In the genomic region with DNA sequence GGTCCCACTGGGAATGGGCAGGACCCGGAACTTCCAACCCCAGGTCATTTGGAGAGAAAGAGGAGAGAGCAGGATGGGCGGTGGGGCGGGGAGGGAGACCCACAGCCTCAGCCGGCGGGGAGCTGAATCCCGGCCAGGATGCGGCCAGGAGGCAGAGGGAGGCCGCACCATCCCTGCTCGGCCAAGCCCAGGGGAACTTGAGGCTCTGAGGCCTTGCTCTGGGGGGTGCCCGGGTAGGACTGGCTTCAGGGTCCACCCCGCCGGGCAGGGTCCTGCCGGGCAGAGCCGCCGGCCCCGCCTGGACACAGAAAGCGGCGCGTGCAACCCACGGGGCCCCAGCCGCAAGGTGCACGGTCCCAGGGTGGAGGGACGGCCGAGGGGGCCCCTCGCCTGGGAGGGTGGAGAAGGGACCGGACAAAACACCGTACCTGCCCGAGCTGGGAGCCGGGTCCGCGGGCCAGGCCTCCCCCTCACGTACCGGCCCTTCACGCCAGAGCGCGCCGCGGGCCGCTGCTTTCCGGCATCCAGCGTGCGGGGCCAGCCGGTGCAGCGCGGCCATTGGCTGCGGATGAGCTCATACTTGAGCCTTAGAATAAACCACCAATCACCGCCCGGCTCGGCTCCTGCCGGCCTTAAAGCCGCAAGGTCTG, we compare ENCODE assay signal across 8 cellular contexts. TPM values are rescaled to one million over a fixed set of nuclear protein-coding genes. Genes with fewer than 3 reads are reported as not detected.
DNase-seq lines count a peak whose midpoint lies in the region; ATAC-seq, FAIRE-seq and TF ChIP-seq lines count a peak whose summit lies in the region.

RPS6KL1 (minus strand) TSS at position 509 of the 650 bp plus-strand sequence. CDS start 1,719 bp downstream, outside the sequence.

- peak; percentile 94 for ATAC-seq in GM18517 (IDR thresholded peaks at IDR 0.05; ENCODE audit: unreplicated experiment)
- ATAC-seq in HG03097 (IDR thresholded peaks at IDR 0.05; ENCODE audit: low FRiP score, unreplicated experiment): peak; percentile 55
- no peak for ATAC-seq in HG02884 (IDR thresholded peaks at IDR 0.05; ENCODE audit: unreplicated experiment)

- H3K79me2 ChIP-seq in keratinocyte (ENCODE audit: control insufficient read depth, insufficient read depth, low read length): no peaks in the 10 kb centered on the region

- H3K4me1 ChIP-seq in keratinocyte (ENCODE audit: control insufficient read depth, extremely low read depth, insufficient read depth, low read length): peaks cover under 1% of the 10 kb centered on the region

- no peaks in the 10 kb centered on the region for H3K27me3 ChIP-seq in keratinocyte (ENCODE audit: control insufficient read depth, extremely low read depth, insufficient read depth, low read length)

- H3K36me3 ChIP-seq in keratinocyte (ENCODE audit: control insufficient read depth in 2 of 2, extremely low read depth in 1 of 2, insufficient read depth in 2 of 2, low read length in 2 of 2): no peaks in the 10 kb centered on the region

- peak within 1 kb of the TSS; percentile 71 for H2AFZ ChIP-seq in keratinocyte (ENCODE audit: control insufficient read depth, low read length)

- peak within 1 kb of the TSS; percentile 51 to 69 (median 68) for H3K4me3 ChIP-seq in keratinocyte (ENCODE audit: control insufficient read depth in 2 of 3, extremely low read depth in 1 of 3, insufficient read depth in 2 of 3, low read depth in 1 of 3, low read length in 3 of 3)

- dilution Hi-C loops in keratinocyte (cut with MboI; ENCODE audit: extremely low pct_ligation_motif_present, low sequenced_read_pairs): no loop called here

- H4K20me1 ChIP-seq in keratinocyte (ENCODE audit: control insufficient read depth, extremely low read depth, insufficient read depth, low read length): no peaks in the 10 kb centered on the region

- peak; percentile 15 for DNase-seq in NCI-H2196 treated with DMSO at 0.1 percent for 48 hours (lab: John Stamatoyannopoulos, UW; ENCODE audit: unreplicated experiment)
- peak; percentile 70 for DNase-seq in activated CD4-positive, CD25-positive, alpha-beta regulatory T cell treated with anti-CD3 and anti-CD28 coated beads, Interleukin-2, amount 50 U/mL, for 72 hours
- peak; percentile 51 to 67 for DNase-seq in cerebellar nuclear complex (lab: John Stamatoyannopoulos, UW)
- DNase-seq in keratinocyte (ENCODE audit: low read depth, low spot score): no peak
- DNase-seq in stimulated activated CD4-positive, alpha-beta T cell treated with anti-CD3 and anti-CD28 coated beads, Interleukin-12 subunit alpha, Interleukin-12 subunit beta, amount 100 ng/mL, for 4 hours: peak; percentile 71

- H3K27ac ChIP-seq in keratinocyte (ENCODE audit: control insufficient read depth, insufficient read depth, low read length): no peak within 1 kb of the TSS

- peak within 1 kb of the TSS; percentile 72 for H3K9ac ChIP-seq in keratinocyte (ENCODE audit: control insufficient read depth, extremely low read depth, insufficient read depth, low read length)

- H3K9me3 ChIP-seq in keratinocyte (ENCODE audit: control insufficient read depth, low read depth, low read length): no peaks in the 10 kb centered on the region

- no peaks in the 10 kb centered on the region for H3K9me1 ChIP-seq in keratinocyte (ENCODE audit: control insufficient read depth, extremely low read depth, insufficient read depth, low read length)

- H3K4me2 ChIP-seq in keratinocyte (ENCODE audit: control insufficient read depth, extremely low read depth, insufficient read depth, low read depth, low read length): peak within 1 kb of the TSS; percentile 74

- no peak for TF ChIP-seq CTCF in keratinocyte (optimal IDR thresholded peaks at IDR 0.05 in 1 of 3, IDR thresholded peaks at IDR 0.05 in 1 of 3, conservative IDR thresholded peaks at IDR 0.05 in 1 of 3; ENCODE audit: extremely low read depth in 1 of 3, insufficient read depth in 2 of 3, low read length in 3 of 3)

- no peak for FAIRE-seq in keratinocyte (lab: Jason Lieb, UNC)

RNA-seq across cellular contexts. Expression of gene RPS6KL1, which starts in this region (rescaled TPM):
- 0.19 to 1.8 TPM (median 0.69 TPM) in 3 replicates for polyA plus RNA-seq in keratinocyte
- polyA plus RNA-seq in keratinocyte (2011; ENCODE audit: low read depth): 0.81 TPM
- polyA plus RNA-seq in keratinocyte (2011; cell fraction: cytosol; rRNA removed): 0.38 and 0.49 TPM in 2 replicates
- polyA plus RNA-seq in keratinocyte (2011; cell fraction: nucleus; rRNA removed): 0.78 and 1.0 TPM in 2 replicates
- polyA plus RNA-seq in keratinocyte (2012; ENCODE audit: low replicate concordance): 0.51 and 1.0 TPM in 2 replicates
- polyA minus RNA-seq in keratinocyte: 1.2 to 2.6 TPM in 2 of 3 replicates, not detected in the other
- not detected for polyA minus RNA-seq in keratinocyte (2011; cell fraction: cytosol; rRNA and poly(A)+ RNA removed)
- polyA minus RNA-seq in keratinocyte (2011; cell fraction: nucleus; rRNA and poly(A)+ RNA removed): 0.11 TPM in 1 of 2 replicates, not detected in the other
